ENCODE assay signal across 11 cellular contexts in the genomic region with DNA sequence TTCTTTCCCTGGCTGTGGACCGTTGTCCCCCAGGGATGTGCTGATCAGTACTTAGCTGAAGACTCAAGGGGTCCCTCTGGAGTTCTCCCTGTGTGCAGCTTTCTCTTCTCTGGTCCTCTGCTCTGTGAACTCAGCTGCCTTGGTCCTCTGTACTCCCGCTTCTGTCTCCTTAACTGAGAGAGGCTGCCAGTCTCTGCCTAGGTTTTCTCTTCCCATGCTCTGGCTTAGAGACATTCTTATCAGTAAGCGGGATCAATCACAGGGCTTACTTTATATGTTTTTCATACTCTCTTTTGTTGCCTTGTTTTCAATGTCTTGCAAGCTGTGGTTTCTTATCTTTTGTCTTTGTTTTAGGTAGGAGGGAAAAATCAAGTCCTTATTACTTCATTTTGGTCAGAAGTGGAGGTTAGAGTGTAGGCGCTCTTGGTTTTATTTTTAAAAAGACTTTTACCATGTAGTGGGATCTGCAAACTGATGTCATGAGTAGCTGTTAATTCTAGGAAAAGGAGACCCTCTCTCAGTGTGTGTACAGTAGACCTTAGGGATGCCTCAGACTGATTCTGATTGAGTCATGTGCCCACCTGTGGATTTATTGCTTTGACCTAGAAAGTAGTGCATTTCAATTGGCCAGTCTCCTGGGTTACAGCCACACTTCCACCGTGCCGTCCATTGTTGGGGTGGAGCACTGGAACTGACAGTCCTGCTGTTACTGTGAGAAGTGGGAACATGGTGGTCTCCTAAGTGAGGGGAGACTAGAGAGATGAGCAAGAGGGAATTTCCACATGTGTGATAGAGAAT. TPM values are rescaled to one million over a fixed set of nuclear protein-coding genes. Genes with fewer than 3 reads are reported as not detected.
DNase-seq lines count a peak whose midpoint lies in the region; ATAC-seq and TF ChIP-seq lines count a peak whose summit lies in the region.
"Had no signal": no experiment of that assay in that cellular context is flagged by ENCODE, and none has a peak within 500 bp of the region (broad histone marks: within the 10 kb centered on the region; RNA-seq: fewer than 3 reads in every experiment).

No MANE protein-coding gene starts in this region.

- DNase-seq in activated naive CD4-positive, alpha-beta T cell treated with anti-CD3 and anti-CD28 coated beads for 36 hours = no peak
- DNase-seq in activated naive CD4-positive, alpha-beta T cell treated with anti-CD3 and anti-CD28 coated beads, Interleukin-2, amount 50 U/mL, for 16 hours = no peak
- DNase-seq in WTC11 (ENCODE audit: low spot score) (peak; percentile 37), fibroblast of villous mesenchyme (ENCODE audit: low read depth) (no peak), middle frontal gyrus (ENCODE audit: extremely low spot score, low spot score) (no peak)
- DNase-seq in stimulated activated naive CD8-positive, alpha-beta T cell treated with anti-CD3 and anti-CD28 coated beads, Interleukin-15, Interleukin-2, amounts not matched to agents 100 U/mL and 50 U/mL, for 24 hours = no peak
- DNase-seq: NCI-H2081, substantia nigra had no signal

- no peaks in the 10 kb centered on the region for H3K9me3 Mint-ChIP-seq in activated naive CD4-positive, alpha-beta T cell treated with anti-CD3 and anti-CD28 coated beads for 36 hours
- H3K9me3 Mint-ChIP-seq in WTC11 = no peaks in the 10 kb centered on the region

- H3K4me1 Mint-ChIP-seq in activated naive CD4-positive, alpha-beta T cell treated with anti-CD3 and anti-CD28 coated beads for 36 hours (ENCODE audit: low read depth) = peaks cover 22% of the 10 kb centered on the region
- H3K4me1 Mint-ChIP-seq in WTC11 = peaks cover 6% of the 10 kb centered on the region
- H3K4me1 Mint-ChIP-seq: B cell had no signal

- ATAC-seq in WTC11 = peak; percentile 100
- ATAC-seq in stimulated activated naive CD8-positive, alpha-beta T cell treated with anti-CD3 and anti-CD28 coated beads, Interleukin-15, Interleukin-2, amounts not matched to agents 100 U/mL and 50 U/mL, for 24 hours = peak; percentile 69
- no peak for ATAC-seq in GM19455 (IDR thresholded peaks at IDR 0.05; ENCODE audit: unreplicated experiment)
- ATAC-seq in GM21825 (IDR thresholded peaks at IDR 0.05; ENCODE audit: unreplicated experiment) = no peak

- CTCF ChIA-PET in activated naive CD4-positive, alpha-beta T cell treated with anti-CD3 and anti-CD28 coated beads for 36 hours (lab: Charles Lee) = no interaction called here
- CTCF ChIA-PET in WTC11 (lab: Charles Lee) = interaction anchor here (0.6 to 1.8 kb wide), 10 partner anchors 8 to 153 kb away, joined by 3 to 19 read pairs (median 3); a partner anchor contains a TSS

- H3K36me3 Mint-ChIP-seq in activated naive CD4-positive, alpha-beta T cell treated with anti-CD3 and anti-CD28 coated beads for 36 hours (ENCODE audit: low read depth) = peaks cover 15% of the 10 kb centered on the region
- no peaks in the 10 kb centered on the region for H3K36me3 Mint-ChIP-seq in WTC11

- H3K27me3 Mint-ChIP-seq in activated naive CD4-positive, alpha-beta T cell treated with anti-CD3 and anti-CD28 coated beads for 36 hours (ENCODE audit: low read depth) = no peaks in the 10 kb centered on the region
- H3K27me3 Mint-ChIP-seq in WTC11 (ENCODE audit: low read depth) = no peaks in the 10 kb centered on the region
- H3K27me3 Mint-ChIP-seq: B cell had no signal

- H3K27ac Mint-ChIP-seq in activated naive CD4-positive, alpha-beta T cell treated with anti-CD3 and anti-CD28 coated beads for 36 hours = peak overlapping the region; percentile 72
- H3K27ac Mint-ChIP-seq in WTC11 = peak overlapping the region; percentile 32; the same call in 1 of the 2 replicates

- no peak for TF ChIP-seq CTCF in WTC11 (IDR thresholded peaks at IDR 0.05)
- TF ChIP-seq CTCF in fibroblast of villous mesenchyme (IDR thresholded peaks at IDR 0.05; ENCODE audit: insufficient read depth, low read depth, low read length) = peak; percentile 10

- intact Hi-C loops in activated naive CD4-positive, alpha-beta T cell treated with anti-CD3 and anti-CD28 coated beads for 36 hours (cut with micrococcal nuclease) = no loop called here

- POLR2A ChIA-PET in WTC11 (lab: Charles Lee) = no interaction called here

- no peak overlapping the region for H3K4me3 Mint-ChIP-seq in activated naive CD4-positive, alpha-beta T cell treated with anti-CD3 and anti-CD28 coated beads for 36 hours
- no peak overlapping the region for H3K4me3 Mint-ChIP-seq in WTC11
- H3K4me3 Mint-ChIP-seq: B cell had no signal

- no peak overlapping the region for H3K4me3 ChIP-seq in fibroblast of villous mesenchyme (ENCODE audit: low read depth, low read length)

TF ChIP-seq in WTC11, 78 proteins besides CTCF, POLR2A, EP300 and RAD21:
- TF ChIP-seq, protein P1, sequence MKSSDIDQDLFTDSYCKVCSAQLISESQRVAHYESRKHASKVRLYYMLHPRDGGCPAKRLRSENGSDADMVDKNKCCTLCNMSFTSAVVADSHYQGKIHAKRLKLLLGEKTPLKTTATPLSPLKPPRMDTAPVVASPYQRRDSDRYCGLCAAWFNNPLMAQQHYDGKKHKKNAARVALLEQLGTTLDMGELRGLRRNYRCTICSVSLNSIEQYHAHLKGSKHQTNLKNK (CRISPR knock-in tag; IDR thresholded peaks at IDR 0.05) = no peak
- no peak for TF ChIP-seq ELF4 (CRISPR knock-in tag; IDR thresholded peaks at IDR 0.05; ENCODE audit: low read depth)
- TF ChIP-seq NR3C1 (CRISPR knock-in tag; conservative IDR thresholded peaks at IDR 0.05; ENCODE audit: low read depth) = no peak
- TF ChIP-seq, protein P2, sequence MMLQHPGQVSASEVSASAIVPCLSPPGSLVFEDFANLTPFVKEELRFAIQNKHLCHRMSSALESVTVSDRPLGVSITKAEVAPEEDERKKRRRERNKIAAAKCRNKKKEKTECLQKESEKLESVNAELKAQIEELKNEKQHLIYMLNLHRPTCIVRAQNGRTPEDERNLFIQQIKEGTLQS (CRISPR knock-in tag; conservative IDR thresholded peaks at IDR 0.05) = no peak
- TF ChIP-seq, protein P3, sequence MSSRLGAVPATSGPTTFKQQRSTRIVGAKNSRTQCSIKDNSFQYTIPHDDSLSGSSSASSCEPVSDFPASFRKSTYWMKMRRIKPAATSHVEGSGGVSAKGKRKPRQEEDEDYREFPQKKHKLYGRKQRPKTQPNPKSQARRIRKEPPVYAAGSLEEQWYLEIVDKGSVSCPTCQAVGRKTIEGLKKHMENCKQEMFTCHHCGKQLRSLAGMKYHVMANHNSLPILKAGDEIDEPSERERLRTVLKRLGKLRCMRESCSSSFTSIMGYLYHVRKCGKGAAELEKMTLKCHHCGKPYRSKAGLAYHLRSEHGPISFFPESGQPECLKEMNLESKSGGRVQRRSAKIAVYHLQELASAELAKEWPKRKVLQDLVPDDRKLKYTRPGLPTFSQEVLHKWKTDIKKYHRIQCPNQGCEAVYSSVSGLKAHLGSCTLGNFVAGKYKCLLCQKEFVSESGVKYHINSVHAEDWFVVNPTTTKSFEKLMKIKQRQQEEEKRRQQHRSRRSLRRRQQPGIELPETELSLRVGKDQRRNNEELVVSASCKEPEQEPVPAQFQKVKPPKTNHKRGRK (CRISPR knock-in tag; IDR thresholded peaks at IDR 0.05; ENCODE audit: borderline replicate concordance) = no peak
- no peak for TF ChIP-seq GABPB1 (CRISPR knock-in tag; IDR thresholded peaks at IDR 0.05)
- TF ChIP-seq HMGA2 (CRISPR knock-in tag; IDR thresholded peaks at IDR 0.05) = no peak
TF ChIP-seq in WTC11: peak in this region for 0.

RNA-seq across cellular contexts. Expression of a gene that starts 46.6 kb away (rescaled TPM):
- total RNA-seq in activated naive CD4-positive, alpha-beta T cell treated with anti-CD3 and anti-CD28 coated beads for 36 hours = 10 to 100 TPM; 53.7 to 53.8 TPM
- total RNA-seq in WTC11 (2021) (27.8 to 29.2 TPM (median 29.0 TPM) in 3 replicates), fibroblast of villous mesenchyme (270 and 339 TPM in 2 replicates)

RNA-seq across cellular contexts. Expression of a gene that starts 46.7 kb away (rescaled TPM):
- total RNA-seq in activated naive CD4-positive, alpha-beta T cell treated with anti-CD3 and anti-CD28 coated beads for 36 hours = 10 to 100 TPM; 12.0 to 16.9 TPM
- total RNA-seq in WTC11 (2021) = 10.9 to 17.0 TPM (median 16.2 TPM) in 3 replicates
- total RNA-seq in fibroblast of villous mesenchyme = 4.5 and 11.2 TPM in 2 replicates

Comparison
In these comparisons a context has a peak if more than half of its experiments do, and no peak if none do; other contexts are left out.
1. ATAC-seq: peak in WTC11 (single experiment) and stimulated activated naive CD8-positive, alpha-beta T cell treated with anti-CD3 and anti-CD28 coated beads, Interleukin-15, Interleukin-2, amounts not matched to agents 100 U/mL and 50 U/mL, for 24 hours (single experiment); none in GM19455 (single experiment) and GM21825 (single experiment).